Comparison of ENCODE assay signal across 1 cellular context in genomic region chr15:77584691-77585090, GRCh38.
TF ChIP-seq lines count a peak whose summit lies in the region.

No MANE protein-coding gene starts in this region.

TF ChIP-seq in K562, 482 proteins besides CTCF, POLR2A, EP300 and RAD21:
- no peak for TF ChIP-seq CHD2 (IDR thresholded peaks at IDR 0.05; ENCODE audit: low read depth, low read length)
- 0 out of 2 replicates have a peak, but pooled peaks have one; percentile 8 for TF ChIP-seq EZH2 (IDR thresholded peaks at IDR 0.05; ENCODE audit: borderline replicate concordance, low read depth, low read length)
